Comparison of ENCODE assay signal across 26 cellular contexts in genomic region chr9:80794197-80794596, GRCh38.
"Had no signal": no experiment of that assay in that cellular context is flagged by ENCODE, and none has a peak within 500 bp of the region (broad histone marks: within the 10 kb centered on the region; RNA-seq: fewer than 3 reads in every experiment).

No MANE protein-coding gene starts in this region.

- H3K27me3 Mint-ChIP-seq: activated B cell treated with CpG ODN at 0.5 μM for 24 hours; activated CD4-positive, alpha-beta T cell treated with anti-CD3 and anti-CD28 coated beads for 36 hours; activated T-cell treated with anti-CD3 and anti-CD28 coated beads, Interleukin-2, amount 50 U/mL, for 24 hours; activated T-helper 17 cell treated with anti-CD3 and anti-CD28 coated beads, Interleukin-2, amount 50 U/mL, for 72 hours; dendritic cell treated with granulocyte-macrophage colony-stimulating factor and Interleukin-4, amounts not matched to agents 40 ng/mL and 50 ng/mL, for 4 days; progenitor cell of endocrine pancreas had no signal

- H3K27ac Mint-ChIP-seq: activated B cell treated with CpG ODN at 0.5 μM for 24 hours; activated CD4-positive, alpha-beta T cell treated with anti-CD3 and anti-CD28 coated beads for 36 hours; activated naive CD4-positive, alpha-beta T cell treated with anti-CD3 and anti-CD28 coated beads, Interleukin-2, amount 50 U/mL, for 72 hours; activated T-cell treated with anti-CD3 and anti-CD28 coated beads, Interleukin-2, amount 50 U/mL, for 24 hours; activated T-helper 17 cell treated with anti-CD3 and anti-CD28 coated beads, Interleukin-2, amount 50 U/mL, for 72 hours; dendritic cell treated with granulocyte-macrophage colony-stimulating factor and Interleukin-4, amounts not matched to agents 40 ng/mL and 50 ng/mL, for 4 days; immature natural killer cell; natural killer cell; progenitor cell of endocrine pancreas had no signal

- H3K36me3 Mint-ChIP-seq: activated naive CD4-positive, alpha-beta T cell treated with anti-CD3 and anti-CD28 coated beads, Interleukin-2, amount 50 U/mL, for 72 hours; immature natural killer cell; natural killer cell had no signal

- DNase-seq: activated B cell treated with CpG ODN at 0.5 μM for 24 hours; activated CD4-positive, alpha-beta T cell treated with anti-CD3 and anti-CD28 coated beads for 36 hours; activated CD4-positive, alpha-beta T cell treated with anti-CD3 and anti-CD28 coated beads, Interleukin-2, amount 50 U/mL, for 4 hours; activated CD8-positive, alpha-beta memory T cell treated with anti-CD3 and anti-CD28 coated beads for 24 hours; activated CD8-positive, alpha-beta memory T cell treated with anti-CD3 and anti-CD28 coated beads, Interleukin-2, amount 50 U/mL, for 4 hours; activated T-cell treated with anti-CD3 and anti-CD28 coated beads, Interleukin-2, amount 50 U/mL, for 24 hours; brain microvascular endothelial cell; effector CD4-positive, alpha-beta T cell; erythroblast; foreskin fibroblast; immature natural killer cell; kidney glomerular epithelial cell; left lung; natural killer cell; retina; stimulated activated CD4-positive, alpha-beta T cell treated with anti-CD3 and anti-CD28 coated beads, Interleukin-2, amount 100 ng/mL, for 48 hours; stimulated activated CD8-positive, alpha-beta memory T cell treated with anti-CD3 and anti-CD28 coated beads, Interleukin-4, amount 100 ng/mL, for 48 hours; stimulated activated naive CD8-positive, alpha-beta T cell treated with anti-CD3 and anti-CD28 coated beads, Interleukin-15, Interleukin-2, amounts not matched to agents 100 U/mL and 50 U/mL, for 24 hours; thyroid gland; upper lobe of right lung had no signal

- H3K4me3 Mint-ChIP-seq: activated B cell treated with CpG ODN at 0.5 μM for 24 hours; activated CD4-positive, alpha-beta T cell treated with anti-CD3 and anti-CD28 coated beads for 36 hours; activated T-cell treated with anti-CD3 and anti-CD28 coated beads, Interleukin-2, amount 50 U/mL, for 24 hours; activated T-helper 17 cell treated with anti-CD3 and anti-CD28 coated beads, Interleukin-2, amount 50 U/mL, for 72 hours; dendritic cell treated with granulocyte-macrophage colony-stimulating factor and Interleukin-4, amounts not matched to agents 40 ng/mL and 50 ng/mL, for 4 days; immature natural killer cell; natural killer cell had no signal

- H3K4me1 Mint-ChIP-seq: activated B cell treated with CpG ODN at 0.5 μM for 24 hours; activated CD4-positive, alpha-beta T cell treated with anti-CD3 and anti-CD28 coated beads for 36 hours; activated T-helper 17 cell treated with anti-CD3 and anti-CD28 coated beads, Interleukin-2, amount 50 U/mL, for 72 hours; immature natural killer cell; natural killer cell had no signal

- FAIRE-seq: endometrium, TTC549 had no signal

- ATAC-seq: activated CD4-positive, alpha-beta T cell treated with anti-CD3 and anti-CD28 coated beads for 36 hours; activated naive CD4-positive, alpha-beta T cell treated with anti-CD3 and anti-CD28 coated beads, Interleukin-2, amount 50 U/mL, for 72 hours; activated T-helper 17 cell treated with anti-CD3 and anti-CD28 coated beads, Interleukin-2, amount 50 U/mL, for 72 hours; left lung; natural killer cell; stimulated activated naive CD8-positive, alpha-beta T cell treated with anti-CD3 and anti-CD28 coated beads, Interleukin-15, Interleukin-2, amounts not matched to agents 100 U/mL and 50 U/mL, for 24 hours; upper lobe of right lung had no signal

- H3K9me3 Mint-ChIP-seq: activated B cell treated with CpG ODN at 0.5 μM for 24 hours had no signal
